8 cellular contexts compared by ENCODE assay signal in genomic region chr2:58448065-58448507, GRCh38.
DNase-seq lines count a peak whose midpoint lies in the region; ATAC-seq and TF ChIP-seq lines count a peak whose summit lies in the region.

No MANE protein-coding gene starts in this region.

- in situ Hi-C loops in mammary epithelial cell (cut with MboI; ENCODE audit: low sequenced_read_pairs in 2 of 2), result loop anchor here in 1 of 2 donors (25.0 kb wide), 2 partner anchors 536 to 686 kb away; no protein-coding TSS in a partner anchor

- H3K36me3 ChIP-seq in Caco-2 (ENCODE audit: control insufficient read depth, insufficient read depth, low read length), result no peaks in the 10 kb centered on the region
- H3K36me3 ChIP-seq in OCI-LY7 (ENCODE audit: insufficient read depth, low read length), result no peaks in the 10 kb centered on the region
- H3K36me3 ChIP-seq in mammary epithelial cell (ENCODE audit: insufficient read depth, low read length), result no peaks in the 10 kb centered on the region
- no peaks in the 10 kb centered on the region for H3K36me3 ChIP-seq in testis (ENCODE audit: low read depth, missing control alignments)

- H3K9me2 ChIP-seq in OCI-LY7 (ENCODE audit: insufficient read depth, low read length), result no peaks in the 10 kb centered on the region

- intact Hi-C loops in Caco-2 (cut with micrococcal nuclease; ENCODE audit: unreplicated experiment), result loop anchor here (1.0 to 10.0 kb wide), 6 partner anchors 90 to 728 kb away; partner anchors contain the start of gene FANCL
- intact Hi-C loops in OCI-LY7 (cut with micrococcal nuclease; ENCODE audit: unreplicated experiment), result loop anchor here (5.0 to 10.0 kb wide), 3 partner anchors 316 to 683 kb away; no protein-coding TSS in a partner anchor
- intact Hi-C loops in mammary epithelial cell (cut with micrococcal nuclease), result loop anchor here (1.0 to 5.0 kb wide), 3 partner anchors 316 to 688 kb away; no protein-coding TSS in a partner anchor
- intact Hi-C loops in testis (cut with DNase I; ENCODE audit: low total_unique reads), result no loop called here

- no peak overlapping the region for H3K4me2 ChIP-seq in OCI-LY7 (ENCODE audit: low read length)
- H3K4me2 ChIP-seq in mammary epithelial cell (ENCODE audit: insufficient read depth, low read depth, low read length), result peak overlapping the region; percentile 48

- peak; percentile 77 to 78 for DNase-seq in Caco-2
- DNase-seq in GM20000 (ENCODE audit: low spot score), result peak; percentile 42
- peak; percentile 41 for DNase-seq in Jurkat, Clone E6-1 (ENCODE audit: low read depth, low spot score)
- DNase-seq in OCI-LY7 (ENCODE audit: low spot score), result peak; percentile 50
- DNase-seq in mammary epithelial cell, result peak; percentile 35
- DNase-seq in left lobe of liver (ENCODE audit: low spot score), result peak; percentile 55
- DNase-seq in testis, result peak; percentile 84
- no peak for DNase-seq in activated CD4-positive, CD25-positive, alpha-beta regulatory T cell (lab: John Stamatoyannopoulos, UW)

- H3K79me2 ChIP-seq in OCI-LY7 (ENCODE audit: insufficient read depth, low read depth, low read length) (no peaks in the 10 kb centered on the region), mammary epithelial cell (ENCODE audit: insufficient read depth, low read length) (no peaks in the 10 kb centered on the region)

- ATAC-seq in left lobe of liver, result peak; percentile 100

- H3K27me3 ChIP-seq in Caco-2 (replicated peaks; ENCODE audit: control insufficient read depth, insufficient read depth, low read length) (no peaks in the 10 kb centered on the region), mammary epithelial cell (ENCODE audit: insufficient read depth, low read length) (no peaks in the 10 kb centered on the region), testis (no peaks in the 10 kb centered on the region)

- H3K9me3 ChIP-seq in Caco-2, result no peaks in the 10 kb centered on the region
- H3K9me3 ChIP-seq in OCI-LY7 (ENCODE audit: low read length), result no peaks in the 10 kb centered on the region
- no peaks in the 10 kb centered on the region for H3K9me3 ChIP-seq in mammary epithelial cell (replicated peaks; ENCODE audit: insufficient read depth, low read length)
- H3K9me3 ChIP-seq in testis, result no peaks in the 10 kb centered on the region

- H3K9me3 Mint-ChIP-seq in Caco-2 (ENCODE audit: unreplicated experiment), result no peaks in the 10 kb centered on the region

- TF ChIP-seq CTCF in Caco-2 (IDR thresholded peaks at IDR 0.05; ENCODE audit: insufficient read depth in 1 of 2, low read depth in 1 of 2, low read length in 1 of 2, severe bottlenecking in 1 of 2, unreplicated experiment in 1 of 2) (peak in 1 of 2 experiments; percentile 73), GM20000 (IDR thresholded peaks at IDR 0.05; ENCODE audit: extremely low read depth, missing control alignments) (no peak), OCI-LY7 (conservative IDR thresholded peaks at IDR 0.05; ENCODE audit: low read length) (peak; percentile 75), mammary epithelial cell (conservative IDR thresholded peaks at IDR 0.05 in 1 of 2, IDR thresholded peaks at IDR 0.05 in 1 of 2; ENCODE audit: extremely low read depth in 1 of 2, insufficient read depth in 1 of 2, low read depth in 1 of 2, low read length in 2 of 2) (peak; percentile 53 to 67), testis (IDR thresholded peaks at IDR 0.05) (peak in 2 of 3 experiments; percentile 11 to 21)

- no TSS peak for BruUV-seq in Caco-2 (replicated peaks; lab: Mats Ljungman, UMichigan)
- BruUV-seq in OCI-LY7 (replicated peaks; lab: Mats Ljungman, UMichigan), result no TSS peak
- BruUV-seq in mammary epithelial cell (replicated peaks; lab: Mats Ljungman, UMichigan), result no TSS peak

- no peak overlapping the region for H3K27ac Mint-ChIP-seq in Caco-2 (ENCODE audit: unreplicated experiment)

- no peaks in the 10 kb centered on the region for H3K36me3 Mint-ChIP-seq in Caco-2 (ENCODE audit: insufficient read depth, unreplicated experiment)

- H3K4me1 ChIP-seq in Caco-2, result no peaks in the 10 kb centered on the region
- H3K4me1 ChIP-seq in OCI-LY7 (ENCODE audit: insufficient read depth, low read length, poor library complexity, severe bottlenecking), result no peaks in the 10 kb centered on the region
- H3K4me1 ChIP-seq in mammary epithelial cell (ENCODE audit: insufficient read depth, low read length), result peaks cover 7% of the 10 kb centered on the region
- H3K4me1 ChIP-seq in testis, result no peaks in the 10 kb centered on the region

- CTCF ChIA-PET in Caco-2 (lab: Charles Lee), result interaction anchor here (0.7 to 1.5 kb wide), 6 partner anchors 89 to 727 kb away, joined by 3 to 23 read pairs (median 6); partner anchors contain the start of gene FANCL
- CTCF ChIA-PET in OCI-LY7 (lab: Charles Lee; ENCODE audit: unreplicated experiment), result interaction anchor here (0.6 kb wide), 1 partner anchor 564 kb away, joined by 3 read pairs; no protein-coding TSS in a partner anchor
- CTCF ChIA-PET in mammary epithelial cell (lab: Charles Lee; ENCODE audit: low non-redundant PET), result interaction anchor here (0.7 to 1.5 kb wide), 2 partner anchors 542 to 690 kb away, joined by 8 read pairs; no protein-coding TSS in a partner anchor

- H2AFZ ChIP-seq in OCI-LY7 (ENCODE audit: low read length), result no peak overlapping the region
- H2AFZ ChIP-seq in mammary epithelial cell (ENCODE audit: low read depth, low read length), result peak overlapping the region; percentile 72

- 60% methylated on average over 6 of the region's 6 CpGs for WGBS in mammary epithelial cell (ENCODE audit: low coverage, missing lambda C conversion rate)
- WGBS in testis, 2 donors, result 31 to 54% methylated on average over 6 of the region's 6 CpGs

- dilution Hi-C loops in mammary epithelial cell (cut with HindIII; ENCODE audit: low sequenced_read_pairs), result no loop called here

- H3K9ac ChIP-seq in mammary epithelial cell (ENCODE audit: insufficient read depth, low read length), result no peak overlapping the region

- H3K4me3 ChIP-seq in Caco-2 (ENCODE audit: low read depth, low read length) (no peak overlapping the region), OCI-LY7 (ENCODE audit: low read depth, low read length, poor library complexity, severe bottlenecking) (no peak overlapping the region), mammary epithelial cell (replicated peaks in 1 of 3; ENCODE audit: insufficient read depth in 1 of 3, low read depth in 2 of 3, low read length in 3 of 3) (no peak overlapping the region), testis (no peak overlapping the region)
- no peak overlapping the region for H3K4me3 ChIP-seq in Jurkat, Clone E6-1 (ENCODE audit: low read length)

- no peak overlapping the region for H3K4me3 Mint-ChIP-seq in Caco-2 (ENCODE audit: unreplicated experiment)

- POLR2A ChIA-PET in Caco-2 (lab: Charles Lee), result interaction anchor here (0.9 kb wide), 1 partner anchor 688 kb away, joined by 3 read pairs; no protein-coding TSS in a partner anchor
- POLR2A ChIA-PET in OCI-LY7 (lab: Charles Lee), result interaction anchor here (0.7 kb wide), 1 partner anchor 9 kb away, joined by 4 read pairs; no protein-coding TSS in a partner anchor

- TF ChIP-seq POLR2A in testis (IDR thresholded peaks at IDR 0.05), result no peak

- H3K4me1 Mint-ChIP-seq in Caco-2 (ENCODE audit: low read depth, unreplicated experiment), result no peaks in the 10 kb centered on the region

- peaks cover 4% of the 10 kb centered on the region for H3K27me3 Mint-ChIP-seq in Caco-2 (ENCODE audit: insufficient read depth, unreplicated experiment)

- H4K20me1 ChIP-seq in OCI-LY7 (ENCODE audit: insufficient read depth, low read length) (no peaks in the 10 kb centered on the region), mammary epithelial cell (ENCODE audit: insufficient read depth, low read length) (no peaks in the 10 kb centered on the region)

- H3K27ac ChIP-seq in OCI-LY7 (ENCODE audit: low read depth, low read length, poor library complexity, severe bottlenecking) (no peak overlapping the region), mammary epithelial cell (ENCODE audit: insufficient read depth, low read depth, low read length) (no peak overlapping the region), testis (no peak overlapping the region)

Comparison
In these comparisons a context has a peak if more than half of its experiments do, and no peak if none do; other contexts are left out.
1. DNase-seq: peak in Caco-2 (2 of 2), GM20000 (single experiment), Jurkat, Clone E6-1 (single experiment), OCI-LY7 (single experiment), mammary epithelial cell (single experiment), left lobe of liver (single experiment) and testis (single experiment); none in activated CD4-positive, CD25-positive, alpha-beta regulatory T cell (0 of 4).